ENCODE assay signal across 11 cellular contexts in genomic region chr21:41762236-41762635, GRCh38. TPM values are rescaled to one million over a fixed set of nuclear protein-coding genes. Genes with fewer than 3 reads are reported as not detected.
DNase-seq lines count a peak whose midpoint lies in the region; ATAC-seq, FAIRE-seq and TF ChIP-seq lines count a peak whose summit lies in the region.
"Had no signal": no experiment of that assay in that cellular context is flagged by ENCODE, and none has a peak within 500 bp of the region (broad histone marks: within the 10 kb centered on the region; RNA-seq: fewer than 3 reads in every experiment).

No MANE protein-coding gene starts in this region.

- TF ChIP-seq CTCF in brain (conservative IDR thresholded peaks at IDR 0.05) (no peak), keratinocyte (optimal IDR thresholded peaks at IDR 0.05 in 1 of 3, IDR thresholded peaks at IDR 0.05 in 1 of 3, conservative IDR thresholded peaks at IDR 0.05 in 1 of 3; ENCODE audit: extremely low read depth in 1 of 3, insufficient read depth in 2 of 3, low read length in 3 of 3) (no peak)

- peaks cover 45% of the 10 kb centered on the region for H3K4me1 Mint-ChIP-seq in brain
- H3K4me1 Mint-ChIP-seq in stimulated activated naive B cell treated with anti-CD40 and anti-IgM and Interleukin-4, amounts not matched to agents 10 μg/mL and 1 μg/mL and 100 μg/mL, for 72 hours, result peaks cover 15 to 35% of the 10 kb centered on the region in 2 donors

- no peaks in the 10 kb centered on the region for H3K27me3 ChIP-seq in keratinocyte (ENCODE audit: control insufficient read depth, extremely low read depth, insufficient read depth, low read length)

- H3K9me1 ChIP-seq in keratinocyte (ENCODE audit: control insufficient read depth, extremely low read depth, insufficient read depth, low read length), result peaks cover 29% of the 10 kb centered on the region

- peak overlapping the region; percentile 80 for H3K27ac ChIP-seq in keratinocyte (ENCODE audit: control insufficient read depth, insufficient read depth, low read length)

- H4K20me1 ChIP-seq in keratinocyte (ENCODE audit: control insufficient read depth, extremely low read depth, insufficient read depth, low read length), result peaks cover 80% of the 10 kb centered on the region

- H3K9me3 ChIP-seq in keratinocyte (ENCODE audit: control insufficient read depth, low read depth, low read length), result no peaks in the 10 kb centered on the region

- peak overlapping the region; percentile 97 for H3K9ac ChIP-seq in keratinocyte (ENCODE audit: control insufficient read depth, extremely low read depth, insufficient read depth, low read length)

- peaks cover 0 to 11% (median 0%) of the 10 kb centered on the region in 5 experiments for H3K9me3 Mint-ChIP-seq in brain
- peaks cover 0 to 2% of the 10 kb centered on the region in 2 donors for H3K9me3 Mint-ChIP-seq in stimulated activated naive B cell treated with anti-CD40 and anti-IgM and Interleukin-4, amounts not matched to agents 10 μg/mL and 1 μg/mL and 100 μg/mL, for 72 hours
- H3K9me3 Mint-ChIP-seq: activated T-cell treated with anti-CD3 and anti-CD28 coated beads, Interleukin-2, amount 50 U/mL, for 24 hours had no signal

- no peak for ATAC-seq in stimulated activated naive B cell treated with anti-CD40 and anti-IgM and Interleukin-4, amounts not matched to agents 10 μg/mL and 1 μg/mL and 100 μg/mL, for 72 hours (replicated peaks)
- ATAC-seq in GM19395 (IDR thresholded peaks at IDR 0.05; ENCODE audit: unreplicated experiment) (no peak), HG03097 (IDR thresholded peaks at IDR 0.05; ENCODE audit: low FRiP score, unreplicated experiment) (no peak)

- peaks cover 70% of the 10 kb centered on the region for H3K4me1 ChIP-seq in keratinocyte (ENCODE audit: control insufficient read depth, extremely low read depth, insufficient read depth, low read length)

- H3K4me3 ChIP-seq in keratinocyte (ENCODE audit: control insufficient read depth in 2 of 3, extremely low read depth in 1 of 3, insufficient read depth in 2 of 3, low read depth in 1 of 3, low read length in 3 of 3), result peak overlapping the region; percentile 26 to 79 (median 52)

- H3K27me3 Mint-ChIP-seq in brain, result peaks cover 76% of the 10 kb centered on the region
- H3K27me3 Mint-ChIP-seq in stimulated activated naive B cell treated with anti-CD40 and anti-IgM and Interleukin-4, amounts not matched to agents 10 μg/mL and 1 μg/mL and 100 μg/mL, for 72 hours, result peaks cover 60 to 84% of the 10 kb centered on the region in 2 donors

- H3K36me3 ChIP-seq in keratinocyte (ENCODE audit: control insufficient read depth in 2 of 2, extremely low read depth in 1 of 2, insufficient read depth in 2 of 2, low read length in 2 of 2), result peaks cover 4 to 6% of the 10 kb centered on the region in 2 experiments

- H2AFZ ChIP-seq in keratinocyte (ENCODE audit: control insufficient read depth, low read length), result no peak overlapping the region

- H3K79me2 ChIP-seq in keratinocyte (ENCODE audit: control insufficient read depth, insufficient read depth, low read length), result peaks cover 94% of the 10 kb centered on the region

- peak overlapping the region; percentile 95 for H3K4me2 ChIP-seq in keratinocyte (ENCODE audit: control insufficient read depth, extremely low read depth, insufficient read depth, low read depth, low read length)

- no peaks in the 10 kb centered on the region for H3K36me3 Mint-ChIP-seq in brain
- peaks cover 0 to 2% of the 10 kb centered on the region in 2 donors for H3K36me3 Mint-ChIP-seq in stimulated activated naive B cell treated with anti-CD40 and anti-IgM and Interleukin-4, amounts not matched to agents 10 μg/mL and 1 μg/mL and 100 μg/mL, for 72 hours

- peak in 2 of 3 experiments; percentile 43 to 70 for DNase-seq in NCI-H1417 (lab: John Stamatoyannopoulos, UW)
- DNase-seq in NCI-H1417 treated with DMSO at 0.1 percent for 48 hours (lab: John Stamatoyannopoulos, UW), result no peak
- DNase-seq in keratinocyte (ENCODE audit: low read depth, low spot score), result no peak
- DNase-seq in stimulated activated naive B cell treated with anti-CD40 and anti-IgM and Interleukin-4, amounts not matched to agents 10 μg/mL and 1 μg/mL and 100 μg/mL, for 72 hours, result no peak
- DNase-seq in kidney tubule cell (ENCODE audit: low spot score), result no peak
- DNase-seq: activated T-cell treated with anti-CD3 and anti-CD28 coated beads, Interleukin-2, amount 50 U/mL, for 24 hours; nucleus accumbens had no signal

- peak overlapping the region in 1 of 5 experiments; percentile 75 for H3K27ac Mint-ChIP-seq in brain
- peak overlapping the region; percentile 17 for H3K27ac Mint-ChIP-seq in stimulated activated naive B cell treated with anti-CD40 and anti-IgM and Interleukin-4, amounts not matched to agents 10 μg/mL and 1 μg/mL and 100 μg/mL, for 72 hours
- H3K27ac Mint-ChIP-seq: activated T-cell treated with anti-CD3 and anti-CD28 coated beads, Interleukin-2, amount 50 U/mL, for 24 hours had no signal

- no peak for FAIRE-seq in keratinocyte (lab: Jason Lieb, UNC)
- FAIRE-seq: A204.1 had no signal

- dilution Hi-C loops in keratinocyte (cut with MboI; ENCODE audit: extremely low pct_ligation_motif_present, low sequenced_read_pairs), result no loop called here

- H3K4me3 Mint-ChIP-seq in brain, result peak overlapping the region; percentile 41 to 83 (median 63)
- peak overlapping the region in 1 of 2 donors; percentile 45 for H3K4me3 Mint-ChIP-seq in stimulated activated naive B cell treated with anti-CD40 and anti-IgM and Interleukin-4, amounts not matched to agents 10 μg/mL and 1 μg/mL and 100 μg/mL, for 72 hours
- H3K4me3 Mint-ChIP-seq: activated T-cell treated with anti-CD3 and anti-CD28 coated beads, Interleukin-2, amount 50 U/mL, for 24 hours had no signal

RNA-seq across cellular contexts. Expression of gene RIPK4, which starts 4.6 kb away (rescaled TPM):
- 10.6 TPM for polyA plus RNA-seq in brain (ENCODE audit: insufficient read depth, low read depth, low replicate concordance)
- 16.6 to 23.4 TPM (median 18.4 TPM) in 3 replicates for polyA plus RNA-seq in keratinocyte
- 11.0 TPM for polyA plus RNA-seq in keratinocyte (2011; ENCODE audit: low read depth)
- polyA plus RNA-seq in keratinocyte (2011; cell fraction: cytosol; rRNA removed), result 13.0 and 20.1 TPM in 2 replicates
- 54.2 and 65.2 TPM in 2 replicates for polyA plus RNA-seq in keratinocyte (2011; cell fraction: nucleus; rRNA removed)
- 30.8 and 35.3 TPM in 2 replicates for polyA plus RNA-seq in keratinocyte (2012; ENCODE audit: low replicate concordance)
- polyA minus RNA-seq in keratinocyte, result 28.0 to 48.3 TPM (median 30.7 TPM) in 3 replicates
- 40.3 TPM for polyA minus RNA-seq in keratinocyte (2011; cell fraction: cytosol; rRNA and poly(A)+ RNA removed)
- 80.7 and 89.5 TPM in 2 replicates for polyA minus RNA-seq in keratinocyte (2011; cell fraction: nucleus; rRNA and poly(A)+ RNA removed)

Comparison
In these comparisons a context has a peak if more than half of its experiments do, and no peak if none do; other contexts are left out.
1. DNase-seq: peak in NCI-H1417 (2 of 3); none in NCI-H1417 treated with DMSO at 0.1 percent for 48 hours (single experiment), keratinocyte (single experiment), stimulated activated naive B cell treated with anti-CD40 and anti-IgM and Interleukin-4, amounts not matched to agents 10 μg/mL and 1 μg/mL and 100 μg/mL, for 72 hours (single experiment) and kidney tubule cell (single experiment).